12 cellular contexts compared by ENCODE assay signal in the genomic region with DNA sequence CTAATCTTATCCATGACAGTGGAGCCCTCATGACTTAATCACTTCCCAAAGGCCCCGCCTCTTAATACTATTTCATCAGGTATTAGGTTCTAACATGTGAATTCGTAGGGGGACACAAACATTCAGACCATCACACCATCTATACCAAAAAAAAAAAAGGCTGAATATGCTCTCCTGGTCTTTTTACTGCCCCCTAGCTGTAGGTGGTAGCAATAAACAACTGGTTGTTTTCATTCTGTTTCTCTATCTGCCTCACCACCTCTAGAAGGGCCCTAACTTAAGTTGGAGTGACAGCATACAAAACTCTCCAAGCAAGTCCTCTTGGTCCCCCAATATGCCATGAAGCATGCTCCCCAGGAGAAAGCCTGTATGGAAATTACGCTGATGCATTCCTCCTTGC.
DNase-seq lines count a peak whose midpoint lies in the region; ATAC-seq and TF ChIP-seq lines count a peak whose summit lies in the region.
"Had no signal": no experiment of that assay in that cellular context is flagged by ENCODE, and none has a peak within 500 bp of the region (broad histone marks: within the 10 kb centered on the region; RNA-seq: fewer than 3 reads in every experiment).

No MANE protein-coding gene starts in this region.

- no peak overlapping the region for H3K9ac ChIP-seq in MM.1S (ENCODE audit: low read length)

- H3K9me2 ChIP-seq in MM.1S (replicated peaks; ENCODE audit: insufficient read depth, low read length): no peaks in the 10 kb centered on the region

- intact Hi-C loops in spleen (cut with DNase I; ENCODE audit: low total_unique reads): no loop called here

- ATAC-seq in GM21576 (IDR thresholded peaks at IDR 0.05; ENCODE audit: unreplicated experiment): peak; percentile 60
- ATAC-seq: effector memory CD8-positive, alpha-beta T cell had no signal

- no peak overlapping the region for H3K4me3 Mint-ChIP-seq in activated T-cell treated with anti-CD3 and anti-CD28 coated beads, Interleukin-2, amount 50 U/mL, for 24 hours
- H3K4me3 Mint-ChIP-seq: effector memory CD8-positive, alpha-beta T cell had no signal

- H3K27me3 ChIP-seq in MM.1S (replicated peaks; ENCODE audit: insufficient read depth, low read length) (no peaks in the 10 kb centered on the region), spleen (replicated peaks in 1 of 7) (peaks cover 0 to 19% (median 0%) of the 10 kb centered on the region in 7 donors)
- H3K27me3 ChIP-seq: uterus had no signal

- H3K79me2 ChIP-seq in MM.1S (ENCODE audit: low read length): no peaks in the 10 kb centered on the region

- no peak overlapping the region for H2AFZ ChIP-seq in MM.1S (ENCODE audit: low read length)

- DNase-seq in GM10266 (ENCODE audit: extremely low spot score) (peak; percentile 16), MM.1S (peak; percentile 23), iPS DF 19.7 (ENCODE audit: low read depth, low spot score) (peak; percentile 3), spleen (no peak), amygdala (lab: John Stamatoyannopoulos, UW) (no peak)
- DNase-seq in activated T-cell treated with anti-CD3 and anti-CD28 coated beads, Interleukin-2, amount 50 U/mL, for 24 hours: no peak
- DNase-seq in activated naive CD4-positive, alpha-beta T cell (lab: John Stamatoyannopoulos, UW): no peak
- DNase-seq: activated T-cell treated with anti-CD3 and anti-CD28 coated beads, Interleukin-2, amount 50 U/mL, for 48 hours; effector memory CD8-positive, alpha-beta T cell; stimulated activated CD4-positive, alpha-beta T cell treated with anti-CD3 and anti-CD28 coated beads, Interleukin-1b, Interleukin-23, amount 100 ng/mL, for 48 hours; uterus had no signal

- WGBS in spleen, 5 donors: 58 to 67% (median 64%) methylated on average over 3 of the region's 3 CpGs

- no peaks in the 10 kb centered on the region for H4K20me1 ChIP-seq in MM.1S (ENCODE audit: insufficient read depth, low read length)

- no peak for TF ChIP-seq POLR2A in spleen (IDR thresholded peaks at IDR 0.05)

- H3K4me1 ChIP-seq in MM.1S (ENCODE audit: low read length) (no peaks in the 10 kb centered on the region), spleen (no peaks in the 10 kb centered on the region)
- H3K4me1 ChIP-seq: uterus had no signal

- H3F3A ChIP-seq in MM.1S (ENCODE audit: insufficient read depth, low read length): no peaks in the 10 kb centered on the region

- H3K36me3 Mint-ChIP-seq in activated T-cell treated with anti-CD3 and anti-CD28 coated beads, Interleukin-2, amount 50 U/mL, for 24 hours (ENCODE audit: low read depth): no peaks in the 10 kb centered on the region

- H3K27ac Mint-ChIP-seq in activated T-cell treated with anti-CD3 and anti-CD28 coated beads, Interleukin-2, amount 50 U/mL, for 24 hours: no peak overlapping the region
- H3K27ac Mint-ChIP-seq: effector memory CD8-positive, alpha-beta T cell had no signal

- no peaks in the 10 kb centered on the region for H3K36me3 ChIP-seq in MM.1S (replicated peaks; ENCODE audit: insufficient read depth, low read length)
- no peaks in the 10 kb centered on the region for H3K36me3 ChIP-seq in spleen
- H3K36me3 ChIP-seq: uterus had no signal

- no peak overlapping the region for H3K4me3 ChIP-seq in MM.1S (ENCODE audit: low read length)
- H3K4me3 ChIP-seq in spleen: no peak overlapping the region
- H3K4me3 ChIP-seq: uterus had no signal

- no peaks in the 10 kb centered on the region for H3K4me1 Mint-ChIP-seq in activated T-cell treated with anti-CD3 and anti-CD28 coated beads, Interleukin-2, amount 50 U/mL, for 24 hours (ENCODE audit: low read depth)

- TF ChIP-seq CTCF in GM10266 (IDR thresholded peaks at IDR 0.05; ENCODE audit: control insufficient read depth, insufficient read depth, low read depth, missing control alignments): peak; percentile 42
- peak; percentile 58 for TF ChIP-seq CTCF in MM.1S (IDR thresholded peaks at IDR 0.05; ENCODE audit: low read length)
- no peak for TF ChIP-seq CTCF in spleen (IDR thresholded peaks at IDR 0.05 in 8 of 11, conservative IDR thresholded peaks at IDR 0.05 in 3 of 11)

- H3K27ac ChIP-seq in MM.1S (ENCODE audit: low read length) (no peak overlapping the region), spleen (no peak overlapping the region)
- H3K27ac ChIP-seq: uterus had no signal

- H3K9me3 Mint-ChIP-seq in activated T-cell treated with anti-CD3 and anti-CD28 coated beads, Interleukin-2, amount 50 U/mL, for 24 hours: no peaks in the 10 kb centered on the region
- H3K9me3 Mint-ChIP-seq: effector memory CD8-positive, alpha-beta T cell had no signal

- H3K4me2 ChIP-seq in MM.1S (ENCODE audit: low read depth, low read length): no peak overlapping the region

- H3K9me3 ChIP-seq in MM.1S (replicated peaks; ENCODE audit: insufficient read depth, low read length) (no peaks in the 10 kb centered on the region), spleen (no peaks in the 10 kb centered on the region)
- H3K9me3 ChIP-seq: uterus had no signal

- H3K27me3 Mint-ChIP-seq in activated T-cell treated with anti-CD3 and anti-CD28 coated beads, Interleukin-2, amount 50 U/mL, for 24 hours: peaks cover 18% of the 10 kb centered on the region

Comparison
In these comparisons a context has a peak if more than half of its experiments do, and no peak if none do; other contexts are left out.
1. DNase-seq: peak in GM10266 (single experiment), MM.1S (single experiment) and iPS DF 19.7 (single experiment); none in activated T-cell treated with anti-CD3 and anti-CD28 coated beads, Interleukin-2, amount 50 U/mL, for 24 hours (single experiment), spleen (single experiment), amygdala (0 of 56) and activated naive CD4-positive, alpha-beta T cell (0 of 4).
2. CTCF ChIP-seq: peak in GM10266 (single experiment) and MM.1S (single experiment); none in spleen (0 of 11).